Comparison of ENCODE assay signal across 9 cellular contexts in genomic region chr6:17589402-17590116, GRCh38. TPM values are rescaled to one million over a fixed set of nuclear protein-coding genes. Genes with fewer than 3 reads are reported as not detected.
A peak's percentile ranks its signal among the peaks of the same experiment; 100 is the strongest.
DNase-seq lines count a peak whose midpoint lies in the region; ATAC-seq, FAIRE-seq and TF ChIP-seq lines count a peak whose summit lies in the region.
"Had no signal": no experiment of that assay in that cellular context is flagged by ENCODE, and none has a peak within 500 bp of the region (broad histone marks: within the 10 kb centered on the region; RNA-seq: fewer than 3 reads in every experiment).

No MANE protein-coding gene starts in this region.

- no peaks in the 10 kb centered on the region for H3K9me3 ChIP-seq in GM12878 (replicated peaks; ENCODE audit: control insufficient read depth, insufficient read depth, low read length)

- TF ChIP-seq RAD21 in GM12878 (IDR thresholded peaks at IDR 0.05; ENCODE audit: insufficient read depth, low read depth, low read length): no peak

- SMC1A ChIA-PET in GM12878 (lab: Charles Lee; ENCODE audit: uncharacterized antibody, unreplicated experiment): no interaction called here

- DNase-seq in SIG-M5 treated with dmso at 0.1 percent for 504 hours (lab: John Stamatoyannopoulos, UW; ENCODE audit: unreplicated experiment): peak; percentile 19
- DNase-seq in SIG-M5 (lab: John Stamatoyannopoulos, UW): no peak
- DNase-seq in HK-2 (ENCODE audit: unreplicated experiment): peak; percentile 58
- DNase-seq in GM12878 (ENCODE audit: low read depth, low spot score): no peak
- DNase-seq in non-pigmented ciliary epithelial cell (ENCODE audit: low read depth): peak; percentile 86
- no peak for DNase-seq in left lobe of liver (ENCODE audit: low spot score)
- no peak for DNase-seq in activated CD8-positive, alpha-beta memory T cell treated with anti-CD3 and anti-CD28 coated beads, Interleukin-2, amount 50 U/mL, for 4 hours
- DNase-seq in GF-D8 (lab: John Stamatoyannopoulos, UW): no peak

- no TSS peak for BruUV-seq in GM12878 (replicated peaks; lab: Mats Ljungman, UMichigan)

- POLR2A ChIA-PET in GM12878 (lab: Charles Lee): interaction anchor here (0.5 to 0.6 kb wide), 2 partner anchors 125 to 211 kb away, joined by 3 to 7 read pairs; no protein-coding TSS in a partner anchor

- intact Hi-C loops in GM12878 (cut with micrococcal nuclease; ENCODE audit: unreplicated experiment): no loop called here

- no peak overlapping the region for H3K27ac ChIP-seq in GM12878 (ENCODE audit: control insufficient read depth, insufficient read depth)

- no peaks in the 10 kb centered on the region for H3K79me2 ChIP-seq in GM12878 (ENCODE audit: control insufficient read depth, insufficient read depth, low read length)

- FAIRE-seq in GM12878 (lab: Jason Lieb, UNC): no peak
- FAIRE-seq: TTC549 had no signal

- H3K4me1 ChIP-seq in GM12878 (ENCODE audit: control insufficient read depth, insufficient read depth, low read length): peaks cover 5% of the 10 kb centered on the region; the same call in 1 of the 2 replicates

- WGBS in GM12878 (ENCODE audit: insufficient coverage, insufficient replicate concordance, low lambda C conversion rate, missing lambda C conversion rate): 59% methylated on average over 5 of the region's 5 CpGs

- H2AFZ ChIP-seq in GM12878 (ENCODE audit: control insufficient read depth, low read depth, low read length): no peak overlapping the region

- RAD21 ChIA-PET in GM12878 (lab: Charles Lee; ENCODE audit: unreplicated experiment): interaction anchor here (1.5 kb wide), 2 partner anchors 11 to 14 kb away, joined by 3 read pairs; no protein-coding TSS in a partner anchor

- in situ Hi-C loops in GM12878 (cut with MboI): loop anchor here (5.0 kb wide), 1 partner anchor 213 kb away; no protein-coding TSS in a partner anchor

- no peaks in the 10 kb centered on the region for H4K20me1 ChIP-seq in GM12878 (ENCODE audit: control insufficient read depth, insufficient read depth)

- CTCF ChIA-PET in GM12878 (lab: Yijun Ruan, JAX): interaction anchor here (1.0 to 2.3 kb wide), 3 partner anchors 10 to 228 kb away, joined by 3 to 7 read pairs (median 6); partner anchors contain the start of gene FAM8A1

- TF ChIP-seq EP300 in GM12878 (IDR thresholded peaks at IDR 0.05; ENCODE audit: borderline replicate concordance in 1 of 2, control insufficient read depth in 1 of 2, low read depth in 2 of 2, low read length in 2 of 2): no peak

- no peak for TF ChIP-seq POLR2A in GM12878 (IDR thresholded peaks at IDR 0.05; ENCODE audit: low read depth, low read length)

- no peaks in the 10 kb centered on the region for H3K27me3 ChIP-seq in GM12878 (replicated peaks in 1 of 2; ENCODE audit: control insufficient read depth in 2 of 2, insufficient read depth in 2 of 2, low read length in 1 of 2)

- no peak for TF ChIP-seq CTCF in GM12878 (IDR thresholded peaks at IDR 0.05 in 2 of 3, conservative IDR thresholded peaks at IDR 0.05 in 1 of 3; ENCODE audit: control insufficient read depth in 2 of 3, extremely low read depth in 1 of 3, insufficient read depth in 1 of 3, low read depth in 3 of 3, low read length in 3 of 3)

- no peaks in the 10 kb centered on the region for H3K36me3 ChIP-seq in GM12878 (ENCODE audit: control insufficient read depth in 2 of 2, insufficient read depth in 2 of 2, low read length in 1 of 2)

- no peak overlapping the region for H3K9ac ChIP-seq in GM12878 (ENCODE audit: control insufficient read depth, insufficient read depth, low read length)

- ATAC-seq in GM12878 (peak; percentile 46), left lobe of liver (no peak)

- H3K4me3 ChIP-seq in GM12878: no peak overlapping the region

- no peak overlapping the region for H3K4me2 ChIP-seq in GM12878 (ENCODE audit: control insufficient read depth, insufficient read depth)

TF ChIP-seq in GM12878, 131 proteins besides CTCF, POLR2A, EP300 and RAD21:
- TF ChIP-seq IRF4 (IDR thresholded peaks at IDR 0.05; ENCODE audit: low read depth, low read length) (0 out of 2 replicates have a peak, but pooled peaks have one; percentile 13), REST (IDR thresholded peaks at IDR 0.05; ENCODE audit: low read depth, low read length) (no peak)

RNA-seq across cellular contexts. Expression of gene FAM8A1, which starts 10.5 kb away (rescaled TPM):
- total RNA-seq in GM12878 (2013; cell fraction: nucleolus; rRNA removed): 13.0 and 14.2 TPM in 2 replicates
- total RNA-seq in GM12878 (2014; rRNA removed) (3.7 and 4.6 TPM in 2 replicates), GM12878 (2014; rRNA removed; fragmentation: Illumina TruSeq; extraction: Trizol) (4.1 and 4.3 TPM in 2 replicates), GM12878 (2021) (3.8 and 4.5 TPM in 2 replicates), left lobe of liver (42.0 TPM)
- 1.9 TPM for polyA plus RNA-seq in GM12878 (2011; ENCODE audit: low read depth)
- polyA plus RNA-seq in GM12878 (2011; rRNA removed) (7.4 and 12.3 TPM in 2 replicates), GM12878 (2014; fragmentation: Illumina TruSeq; extraction: Trizol) (3.9 and 6.2 TPM in 2 replicates), GM12878 (2014; fragmentation: Nextera tagmentation; extraction: Ambion mirVana) (1 to 10 TPM; 1.4 to 1.5 TPM), GM12878 (2014; rRNA removed) (2.7 and 3.2 TPM in 2 replicates), GM12878 (2016; fragmentation: Nextera tagmentation; extraction: Ambion mirVana) (1 to 10 TPM; 2.9 to 3.4 TPM)
- 1.8 and 2.6 TPM in 2 replicates for polyA plus RNA-seq in GM12878 (2011; cell fraction: cytosol; rRNA removed)
- 5.3 and 7.2 TPM in 2 replicates for polyA plus RNA-seq in GM12878 (2011; cell fraction: nucleus; rRNA removed)
- polyA plus RNA-seq in GM12878 (2012): 5.4 and 6.0 TPM in 2 replicates
- 1.7 and 2.9 TPM in 2 replicates for polyA minus RNA-seq in GM12878 (2011; rRNA and poly(A)+ RNA removed)
- polyA minus RNA-seq in GM12878 (2011; cell fraction: cytosol; rRNA and poly(A)+ RNA removed): 1.5 and 1.6 TPM in 2 replicates
- 2.7 and 3.8 TPM in 2 replicates for polyA minus RNA-seq in GM12878 (2011; cell fraction: nucleus; rRNA and poly(A)+ RNA removed)

Comparison
In these comparisons a context has a peak if more than half of its experiments do, and no peak if none do; other contexts are left out.
1. DNase-seq: peak in SIG-M5 treated with dmso at 0.1 percent for 504 hours (single experiment), HK-2 (single experiment) and non-pigmented ciliary epithelial cell (single experiment); none in SIG-M5 (single experiment), GM12878 (single experiment), left lobe of liver (single experiment), activated CD8-positive, alpha-beta memory T cell treated with anti-CD3 and anti-CD28 coated beads, Interleukin-2, amount 50 U/mL, for 4 hours (single experiment) and GF-D8 (single experiment).